29 cellular contexts compared by ENCODE assay signal in genomic region chr17:60157487-60158040, GRCh38. TPM values are rescaled to one million over a fixed set of nuclear protein-coding genes. Genes with fewer than 3 reads are reported as not detected.
DNase-seq lines count a peak whose midpoint lies in the region; ATAC-seq, FAIRE-seq and TF ChIP-seq lines count a peak whose summit lies in the region.
"Had no signal": no experiment of that assay in that cellular context is flagged by ENCODE, and none has a peak within 500 bp of the region (broad histone marks: within the 10 kb centered on the region; RNA-seq: fewer than 3 reads in every experiment).

No MANE protein-coding gene starts in this region.

- H3K9me3 ChIP-seq in SK-N-SH (no peaks in the 10 kb centered on the region), K562 (replicated peaks; ENCODE audit: control insufficient read depth, insufficient read depth, low read depth, low read length) (no peaks in the 10 kb centered on the region), lower lobe of right lung (no peaks in the 10 kb centered on the region)
- H3K9me3 ChIP-seq: BLaER1 treated with 17β-estradiol and CSF1 and Interleukin-3, amounts not matched to agents 10 nM and 100 nM; HAP-1 had no signal

- H2AFZ ChIP-seq in SK-N-SH (ENCODE audit: low read depth) (no peak overlapping the region), K562 (ENCODE audit: low read depth, low read length) (no peak overlapping the region)
- H2AFZ ChIP-seq: PC-9 had no signal

- H3K27ac Mint-ChIP-seq in activated naive CD4-positive, alpha-beta T cell treated with anti-CD3 and anti-CD28 coated beads for 36 hours, result no peak overlapping the region
- H3K27ac Mint-ChIP-seq: CD4-positive, alpha-beta memory T cell had no signal

- no peak for FAIRE-seq in K562 (lab: Jason Lieb, UNC)
- FAIRE-seq: G401.6, GM18507 had no signal

- H3K4me3 ChIP-seq in SK-N-SH (ENCODE audit: low read depth in 2 of 2, low read length in 1 of 2) (no peak overlapping the region), K562 (no peak overlapping the region), lower lobe of right lung (no peak overlapping the region)
- H3K4me3 ChIP-seq: BLaER1 treated with 17β-estradiol and CSF1 and Interleukin-3, amounts not matched to agents 10 nM and 100 nM; HAP-1; PC-9 had no signal

- intact Hi-C loops in K562 (cut with micrococcal nuclease) (no loop called here), lower lobe of right lung (cut with DNase I) (no loop called here)
- intact Hi-C loops in activated naive CD4-positive, alpha-beta T cell treated with anti-CD3 and anti-CD28 coated beads for 36 hours (cut with micrococcal nuclease), result no loop called here

- TF ChIP-seq CTCF in SK-N-SH (IDR thresholded peaks at IDR 0.05), result no peak
- TF ChIP-seq CTCF in K562 (IDR thresholded peaks at IDR 0.05 in 2 of 3, conservative IDR thresholded peaks at IDR 0.05 in 1 of 3; ENCODE audit: insufficient read depth in 2 of 3, low read depth in 1 of 3, low read length in 3 of 3), result no peak
- no peak for TF ChIP-seq CTCF in lower lobe of right lung (IDR thresholded peaks at IDR 0.05)

- no peak overlapping the region for H3K9ac ChIP-seq in SK-N-SH
- H3K9ac ChIP-seq in K562 (ENCODE audit: insufficient read depth in 1 of 2, low read depth in 2 of 2, low read length in 2 of 2), result 0 out of 4 replicates have a peak overlapping the region, but pooled peaks of 1 of the 2 experiments have one; percentile 35
- H3K9ac ChIP-seq: BLaER1 treated with 17β-estradiol and CSF1 and Interleukin-3, amounts not matched to agents 10 nM and 100 nM; KMS-11 had no signal

- CTCF ChIA-PET in SK-N-SH (lab: Yijun Ruan, JAX), result interaction anchor here (1.0 to 1.5 kb wide), 5 partner anchors 10 to 279 kb away, joined by 3 to 4 read pairs (median 3); no protein-coding TSS in a partner anchor
- CTCF ChIA-PET in K562 (lab: Yijun Ruan, JAX; ENCODE audit: low intra/inter-chr PET ratio), result no interaction called here
- CTCF ChIA-PET in activated naive CD4-positive, alpha-beta T cell treated with anti-CD3 and anti-CD28 coated beads for 36 hours (lab: Charles Lee), result no interaction called here

- no peaks in the 10 kb centered on the region for H3K4me1 Mint-ChIP-seq in activated naive CD4-positive, alpha-beta T cell treated with anti-CD3 and anti-CD28 coated beads for 36 hours (ENCODE audit: low read depth)
- H3K4me1 Mint-ChIP-seq: CD4-positive, alpha-beta memory T cell had no signal

- H3K9me2 ChIP-seq in SK-N-SH, result no peaks in the 10 kb centered on the region

- no peaks in the 10 kb centered on the region for H3K36me3 Mint-ChIP-seq in activated naive CD4-positive, alpha-beta T cell treated with anti-CD3 and anti-CD28 coated beads for 36 hours (ENCODE audit: low read depth)
- H3K36me3 Mint-ChIP-seq: CD4-positive, alpha-beta memory T cell had no signal

- H4K20me1 ChIP-seq in SK-N-SH (ENCODE audit: insufficient read depth) (no peaks in the 10 kb centered on the region), K562 (replicated peaks; ENCODE audit: control insufficient read depth, insufficient read depth, low read length) (no peaks in the 10 kb centered on the region; the same call in 1 of the 2 replicates)

- no peak overlapping the region for H3K27ac ChIP-seq in SK-N-SH (ENCODE audit: low read depth in 2 of 2, low read length in 1 of 2)
- H3K27ac ChIP-seq in K562 (ENCODE audit: extremely low read depth, low read depth, low read length), result no peak overlapping the region
- H3K27ac ChIP-seq in lower lobe of right lung, result no peak overlapping the region
- H3K27ac ChIP-seq: 22Rv1; BLaER1 treated with 17β-estradiol and CSF1 and Interleukin-3, amounts not matched to agents 10 nM and 100 nM; HL-60; KMS-11; PC-9 had no signal

- in situ Hi-C loops in K562 (cut with MboI), result no loop called here

- TF ChIP-seq RAD21 in SK-N-SH (IDR thresholded peaks at IDR 0.05; ENCODE audit: low read length), result no peak
- no peak for TF ChIP-seq RAD21 in K562 (CRISPR knock-in tag; conservative IDR thresholded peaks at IDR 0.05 in 1 of 2, IDR thresholded peaks at IDR 0.05 in 1 of 2)

- no TSS peak for BruUV-seq in K562 (replicated peaks; lab: Mats Ljungman, UMichigan)

- DNase-seq in SK-N-SH (peak; percentile 37), K562 (ENCODE audit: extremely low read depth in 1 of 4, low spot score in 3 of 4) (no peak), lower lobe of right lung (peak; percentile 28), medulla oblongata (ENCODE audit: extremely low spot score) (no peak), COLO668 (lab: John Stamatoyannopoulos, UW; ENCODE audit: unreplicated experiment) (no peak), NCI-H1694 (lab: John Stamatoyannopoulos, UW) (no peak)
- DNase-seq in activated naive CD4-positive, alpha-beta T cell treated with anti-CD3 and anti-CD28 coated beads for 36 hours, result no peak
- DNase-seq: ACHN; CD4-positive, alpha-beta memory T cell; DMS153; NCI-H1092 treated with DMSO at 0.1 percent for 48 hours; NCI-H1436 treated with DMSO at 0.1 percent for 48 hours; NCI-H2029 treated with DMSO at 0.1 percent for 48 hours; NCI-H226; NCI-H510A treated with DMSO at 0.1 percent for 48 hours; NCI-H748 treated with DMSO at 0.1 percent for 48 hours; PC-9; RPMI8226; SHP77 had no signal

- H3K27me3 ChIP-seq in SK-N-SH (ENCODE audit: insufficient read depth) (no peaks in the 10 kb centered on the region), K562 (ENCODE audit: control insufficient read depth in 2 of 2, insufficient read depth in 2 of 2, low read length in 2 of 2) (peaks cover 12 to 65% of the 10 kb centered on the region in 2 experiments; a peak in 4 of 5 replicates), lower lobe of right lung (ENCODE audit: low read depth) (peaks cover 10% of the 10 kb centered on the region)

- peaks cover 7 to 12% of the 10 kb centered on the region in 2 experiments; a peak in 2 of 4 replicates for H3K4me1 ChIP-seq in SK-N-SH (ENCODE audit: control insufficient read depth in 1 of 2, insufficient read depth in 2 of 2, low read depth in 1 of 2, low read length in 1 of 2)
- peaks cover 5 to 21% of the 10 kb centered on the region in 2 experiments; a peak in 4 of 5 replicates for H3K4me1 ChIP-seq in K562 (replicated peaks in 1 of 2; ENCODE audit: control insufficient read depth in 2 of 2, insufficient read depth in 2 of 2, low read length in 2 of 2)
- peaks cover 42% of the 10 kb centered on the region for H3K4me1 ChIP-seq in lower lobe of right lung
- H3K4me1 ChIP-seq: HAP-1 had no signal

- H3K4me3 Mint-ChIP-seq in activated naive CD4-positive, alpha-beta T cell treated with anti-CD3 and anti-CD28 coated beads for 36 hours, result no peak overlapping the region
- H3K4me3 Mint-ChIP-seq: CD4-positive, alpha-beta memory T cell had no signal

- no peaks in the 10 kb centered on the region for H3K9me3 Mint-ChIP-seq in activated naive CD4-positive, alpha-beta T cell treated with anti-CD3 and anti-CD28 coated beads for 36 hours
- H3K9me3 Mint-ChIP-seq: CD4-positive, alpha-beta memory T cell had no signal

- ATAC-seq in SK-N-SH treated with all-trans-retinoic acid at 6 μM for 48 hours (no peak), K562 (no peak), lower lobe of right lung (no peak)

- H3K9me1 ChIP-seq in K562 (ENCODE audit: control insufficient read depth, insufficient read depth, low read length), result no peaks in the 10 kb centered on the region

- no peak overlapping the region for H3K4me2 ChIP-seq in SK-N-SH
- H3K4me2 ChIP-seq in K562 (ENCODE audit: insufficient read depth, low read length), result peak overlapping the region; percentile 32; the same call in 1 of the 2 replicates
- H3K4me2 ChIP-seq: KMS-11, PC-9 had no signal

- TF ChIP-seq EP300 in SK-N-SH (IDR thresholded peaks at IDR 0.05; ENCODE audit: borderline replicate concordance in 1 of 2, low read depth in 1 of 2, low read length in 1 of 2), result no peak
- no peak for TF ChIP-seq EP300 in K562 (IDR thresholded peaks at IDR 0.05; ENCODE audit: low read length)

- H3K27me3 Mint-ChIP-seq in activated naive CD4-positive, alpha-beta T cell treated with anti-CD3 and anti-CD28 coated beads for 36 hours (ENCODE audit: low read depth), result peaks cover 23% of the 10 kb centered on the region

- WGBS in SK-N-SH (ENCODE audit: low lambda C conversion rate), result 68% methylated on average over 14 of the region's 18 CpGs
- 15% methylated on average over 18 of the region's 18 CpGs for WGBS in K562 (ENCODE audit: insufficient coverage, low coverage, missing lambda C conversion rate)

- POLR2A ChIA-PET in SK-N-SH (lab: Yijun Ruan, JAX), result no interaction called here
- POLR2A ChIA-PET in K562 (lab: Yijun Ruan, JAX), result interaction anchor here (0.6 to 1.0 kb wide), 2 partner anchors 13 to 1513 kb away, joined by 3 read pairs; no protein-coding TSS in a partner anchor

- no peaks in the 10 kb centered on the region for H3K79me2 ChIP-seq in SK-N-SH (ENCODE audit: insufficient read depth)
- no peaks in the 10 kb centered on the region for H3K79me2 ChIP-seq in K562 (ENCODE audit: control insufficient read depth, insufficient read depth, low read length)

- TF ChIP-seq POLR2A in K562 (conservative IDR thresholded peaks at IDR 0.05), result no peak

- no peaks in the 10 kb centered on the region for H3K36me3 ChIP-seq in SK-N-SH (replicated peaks in 1 of 2; ENCODE audit: control insufficient read depth in 1 of 2, insufficient read depth in 2 of 2, low read length in 1 of 2)
- no peaks in the 10 kb centered on the region for H3K36me3 ChIP-seq in K562 (ENCODE audit: control insufficient read depth, insufficient read depth, low read length)
- no peaks in the 10 kb centered on the region for H3K36me3 ChIP-seq in lower lobe of right lung
- H3K36me3 ChIP-seq: BLaER1 treated with 17β-estradiol and CSF1 and Interleukin-3, amounts not matched to agents 10 nM and 100 nM; HAP-1 had no signal

- no peaks in the 10 kb centered on the region for H3F3A ChIP-seq in SK-N-SH (replicated peaks; ENCODE audit: insufficient read depth)

RNA-seq across cellular contexts. Expression of gene CA4, which starts 7.8 kb away (rescaled TPM):
- polyA plus RNA-seq in SK-N-SH (2012; rRNA removed), result 0.15 and 0.21 TPM in 2 replicates
- polyA plus RNA-seq in SK-N-SH (2012; cell fraction: cytosol; rRNA removed), result 0.04 and 0.10 TPM in 2 replicates
- polyA plus RNA-seq in SK-N-SH (2012; cell fraction: nucleus; rRNA removed), result 0.12 and 0.31 TPM in 2 replicates
- not detected in 2 replicates for total RNA-seq in K562 (2011; cell fraction: chromatin; rRNA removed; ENCODE audit: low replicate concordance)
- total RNA-seq in K562 (2011; cell fraction: nucleolus; rRNA removed), result not detected in 2 replicates
- not detected in 2 replicates for total RNA-seq in K562 (2011; cell fraction: nucleoplasm; rRNA removed)
- not detected in 2 replicates for total RNA-seq in K562 (2014; rRNA removed)
- not detected in 2 replicates for total RNA-seq in K562 (2014; rRNA removed; fragmentation: Illumina TruSeq; extraction: Trizol)
- total RNA-seq in K562 (2015; rRNA removed; fragmentation: Illumina TruSeq; extraction: Trizol), result not detected in 2 replicates
- 0.13 and 0.18 TPM in 2 replicates for total RNA-seq in K562 (2021)
- polyA plus RNA-seq in K562 (2011; rRNA removed), result 0.13 TPM in 1 of 2 replicates, not detected in the other
- polyA plus RNA-seq in K562 (2011; cell fraction: cytosol; rRNA removed), result not detected in 2 replicates
- 0.24 TPM in 1 of 2 replicates, not detected in the other for polyA plus RNA-seq in K562 (2011; cell fraction: nucleus; rRNA removed)
- not detected in 2 replicates for polyA plus RNA-seq in K562 (2012)
- polyA plus RNA-seq in K562 (2014; fragmentation: Illumina TruSeq; extraction: Trizol), result not detected in 2 replicates
- polyA plus RNA-seq in K562 (2014; fragmentation: Nextera tagmentation; extraction: Ambion mirVana), result not detected
- not detected in 2 replicates for polyA plus RNA-seq in K562 (2014; rRNA removed)
- not detected in 2 replicates for polyA minus RNA-seq in K562 (2011; rRNA and poly(A)+ RNA removed)
- polyA minus RNA-seq in K562 (2011; cell fraction: cytosol; rRNA and poly(A)+ RNA removed), result not detected in 2 replicates
- polyA minus RNA-seq in K562 (2011; cell fraction: nucleus; rRNA and poly(A)+ RNA removed), result not detected in 2 replicates
- 72.8 TPM for total RNA-seq in lower lobe of right lung
- total RNA-seq in activated naive CD4-positive, alpha-beta T cell treated with anti-CD3 and anti-CD28 coated beads for 36 hours, result not detected
- total RNA-seq: CD4-positive, alpha-beta memory T cell; Daoy; HT-29; PC-9 had no signal
- polyA plus RNA-seq: CD4-positive, alpha-beta memory T cell had no signal

Comparison
In these comparisons a context has a peak if more than half of its experiments do, and no peak if none do; other contexts are left out.
1. DNase-seq: peak in SK-N-SH (single experiment) and lower lobe of right lung (single experiment); none in K562 (0 of 4), activated naive CD4-positive, alpha-beta T cell treated with anti-CD3 and anti-CD28 coated beads for 36 hours (single experiment), medulla oblongata (single experiment), COLO668 (single experiment) and NCI-H1694 (single experiment).
2. RNA of gene CA4, which starts 7.8 kb away (total RNA-seq): 72.8 TPM in lower lobe of right lung (single experiment); not detected in activated naive CD4-positive, alpha-beta T cell treated with anti-CD3 and anti-CD28 coated beads for 36 hours and 0.13 to 0.18 TPM in K562; every median in the first group is over 10 times any median in the second.